ENCODE assay signal across 7 cellular contexts in genomic region chrX:24082446-24082845, GRCh38.
"Had no signal": no experiment of that assay in that cellular context is flagged by ENCODE, and none has a peak within 500 bp of the region (broad histone marks: within the 10 kb centered on the region; RNA-seq: fewer than 3 reads in every experiment).

No MANE protein-coding gene starts in this region.

- H3K4me3 ChIP-seq: adrenal gland, body of pancreas, MG63, SJSA1 had no signal

- DNase-seq: NCI-H1417 treated with DMSO at 0.1 percent for 48 hours had no signal

- H3K9me3 ChIP-seq: adrenal gland, body of pancreas, MG63, SJSA1 had no signal

- H3K36me3 ChIP-seq: SJSA1 had no signal

- H3K27ac ChIP-seq: adrenal gland, body of pancreas, SJSA1, WERI-Rb-1 had no signal

- H3K27me3 ChIP-seq: adrenal gland, body of pancreas, MG63, SJSA1 had no signal

- FAIRE-seq: bronchial epithelial cell had no signal

- H3K4me1 ChIP-seq: adrenal gland, body of pancreas, SJSA1 had no signal
